Comparison of ENCODE assay signal across 16 cellular contexts in genomic region chr11:122837528-122838346, GRCh38. TPM values are rescaled to one million over a fixed set of nuclear protein-coding genes. Genes with fewer than 3 reads are reported as not detected.
DNase-seq lines count a peak whose midpoint lies in the region; FAIRE-seq lines count a peak whose summit lies in the region.
"Had no signal": no experiment of that assay in that cellular context is flagged by ENCODE, and none has a peak within 500 bp of the region (broad histone marks: within the 10 kb centered on the region; RNA-seq: fewer than 3 reads in every experiment).

No MANE protein-coding gene starts in this region.

- peaks cover 14% of the 10 kb centered on the region for H3K27me3 Mint-ChIP-seq in activated CD4-positive, alpha-beta T cell treated with anti-CD3 and anti-CD28 coated beads, Interleukin-2, amount 10 ng/mL, durations not matched to agents 24 days and 14 days
- H3K27me3 Mint-ChIP-seq in activated naive CD8-positive, alpha-beta T cell = no peaks in the 10 kb centered on the region

- no peak overlapping the region for H3K23ac ChIP-seq in mesendoderm (ENCODE audit: low read length)

- DNase-seq in activated CD4-positive, alpha-beta T cell treated with anti-CD3 and anti-CD28 coated beads, Interleukin-2, amount 10 ng/mL, durations not matched to agents 24 days and 14 days = no peak
- DNase-seq in activated CD4-positive, alpha-beta T cell treated with anti-CD3 and anti-CD28 coated beads for 1 hour = no peak
- DNase-seq in HTR-8/SVneo (ENCODE audit: insufficient read length, low spot score) (no peak), mesendoderm (no peak), DMS79 (lab: John Stamatoyannopoulos, UW) (no peak), iPS-NIHi7 (ENCODE audit: extremely low spot score) (no peak), H7 (no peak)
- DNase-seq: COR-L47, NCI-H1436 treated with DMSO at 0.1 percent for 48 hours, NCI-H2081 treated with DMSO at 0.1 percent for 48 hours, NCI-H524 treated with DMSO at 0.1 percent for 48 hours, OCI-M1, RPMI8226 had no signal

- peak overlapping the region; percentile 83 for H3K4ac ChIP-seq in mesendoderm (ENCODE audit: low read depth, low read length)

- H3K9ac ChIP-seq in mesendoderm (ENCODE audit: low read length) = no peak overlapping the region

- H3K36me3 Mint-ChIP-seq in activated CD4-positive, alpha-beta T cell treated with anti-CD3 and anti-CD28 coated beads, Interleukin-2, amount 10 ng/mL, durations not matched to agents 24 days and 14 days (ENCODE audit: low read depth) = no peaks in the 10 kb centered on the region
- H3K36me3 Mint-ChIP-seq in activated naive CD8-positive, alpha-beta T cell = peaks cover 8% of the 10 kb centered on the region

- peaks cover 10% of the 10 kb centered on the region for H3K4me1 ChIP-seq in mesendoderm (ENCODE audit: control insufficient read depth, low read depth, low read length)

- H2BK15ac ChIP-seq in mesendoderm (replicated peaks; ENCODE audit: low read depth) = no peak overlapping the region

- peak overlapping the region; percentile 33 for H3K18ac ChIP-seq in mesendoderm (ENCODE audit: low read length)

- H2BK5ac ChIP-seq in mesendoderm (ENCODE audit: low read length) = peak overlapping the region; percentile 49

- H3K56ac ChIP-seq in mesendoderm (ENCODE audit: low read length) = peak overlapping the region; percentile 58

- peak overlapping the region; percentile 1 for H2BK120ac ChIP-seq in mesendoderm (ENCODE audit: low read depth, low read length)

- H3K27me3 ChIP-seq in mesendoderm (ENCODE audit: insufficient read depth, low read length, poor library complexity) (no peaks in the 10 kb centered on the region), H7 (ENCODE audit: control insufficient read depth, insufficient read depth, low read length) (no peaks in the 10 kb centered on the region)

- 80% methylated on average over 1 of the region's 4 CpGs for WGBS in mesendoderm (ENCODE audit: extremely low coverage, insufficient coverage, low lambda C conversion rate)

- H3K4me3 Mint-ChIP-seq in activated CD4-positive, alpha-beta T cell treated with anti-CD3 and anti-CD28 coated beads, Interleukin-2, amount 10 ng/mL, durations not matched to agents 24 days and 14 days = no peak overlapping the region
- H3K4me3 Mint-ChIP-seq in activated naive CD8-positive, alpha-beta T cell = peak overlapping the region; percentile 90

- H3K27ac ChIP-seq in mesendoderm (ENCODE audit: low read depth, low read length) = no peak overlapping the region
- H3K27ac ChIP-seq: 22Rv1 had no signal

- H2AK5ac ChIP-seq in mesendoderm (ENCODE audit: low read length) = no peak overlapping the region

- H3K9me3 Mint-ChIP-seq in activated CD4-positive, alpha-beta T cell treated with anti-CD3 and anti-CD28 coated beads, Interleukin-2, amount 10 ng/mL, durations not matched to agents 24 days and 14 days = peaks cover under 1% of the 10 kb centered on the region
- H3K9me3 Mint-ChIP-seq in activated naive CD8-positive, alpha-beta T cell (ENCODE audit: low read depth) = no peaks in the 10 kb centered on the region

- peak overlapping the region; percentile 23 for H3K27ac Mint-ChIP-seq in activated CD4-positive, alpha-beta T cell treated with anti-CD3 and anti-CD28 coated beads, Interleukin-2, amount 10 ng/mL, durations not matched to agents 24 days and 14 days
- H3K27ac Mint-ChIP-seq in activated naive CD8-positive, alpha-beta T cell = peak overlapping the region; percentile 96

- H4K8ac ChIP-seq in mesendoderm (ENCODE audit: low read depth, low read length) = no peak overlapping the region

- no peaks in the 10 kb centered on the region for H3K36me3 ChIP-seq in mesendoderm (ENCODE audit: control insufficient read depth, insufficient read depth, low read length)
- H3K36me3 ChIP-seq in H7 (replicated peaks; ENCODE audit: control insufficient read depth, insufficient read depth, low read length) = no peaks in the 10 kb centered on the region

- H3K4me3 ChIP-seq in mesendoderm (ENCODE audit: low read length) (no peak overlapping the region), H7 (ENCODE audit: insufficient read depth, low read depth, low read length) (no peak overlapping the region)

- H3K4me1 Mint-ChIP-seq in activated CD4-positive, alpha-beta T cell treated with anti-CD3 and anti-CD28 coated beads, Interleukin-2, amount 10 ng/mL, durations not matched to agents 24 days and 14 days = peaks cover 6% of the 10 kb centered on the region
- H3K4me1 Mint-ChIP-seq in activated naive CD8-positive, alpha-beta T cell (ENCODE audit: low read depth) = peaks cover 76% of the 10 kb centered on the region

- H3K79me1 ChIP-seq in mesendoderm (ENCODE audit: low read length) = no peaks in the 10 kb centered on the region

- no peaks in the 10 kb centered on the region for H3K79me2 ChIP-seq in mesendoderm (ENCODE audit: control insufficient read depth, insufficient read depth, low read length)

- intact Hi-C loops in activated CD4-positive, alpha-beta T cell treated with anti-CD3 and anti-CD28 coated beads, Interleukin-2, amount 10 ng/mL, durations not matched to agents 24 days and 14 days (cut with micrococcal nuclease) = no loop called here

- H3K4me2 ChIP-seq in mesendoderm (ENCODE audit: low read length) = no peak overlapping the region

- FAIRE-seq in HTR-8/SVneo (lab: Jason Lieb, UNC) = peak; percentile 44

- no peak overlapping the region for H4K5ac ChIP-seq in mesendoderm (ENCODE audit: low read length)

RNA-seq across cellular contexts. Expression of gene CRTAM, which starts 0.6 kb away (rescaled TPM):
- total RNA-seq in activated CD4-positive, alpha-beta T cell treated with anti-CD3 and anti-CD28 coated beads, Interleukin-2, amount 10 ng/mL, durations not matched to agents 24 days and 14 days = 3.8 and 4.2 TPM in 2 replicates
- polyA plus RNA-seq in mesendoderm (2013, experiment 1 of 2) = 0.31 TPM
- 0.45 TPM for polyA plus RNA-seq in mesendoderm (2013, experiment 2 of 2)
- total RNA-seq in H7 (2014; rRNA removed; shearing (Covaris generic)) = 0.07 and 0.18 TPM in 2 replicates
- polyA plus RNA-seq: BJ had no signal

RNA-seq across cellular contexts. Expression of gene JHY, which starts 44.8 kb away (rescaled TPM):
- 0.95 and 1.1 TPM in 2 replicates for total RNA-seq in activated CD4-positive, alpha-beta T cell treated with anti-CD3 and anti-CD28 coated beads, Interleukin-2, amount 10 ng/mL, durations not matched to agents 24 days and 14 days
- polyA plus RNA-seq in mesendoderm (2013, experiment 1 of 2) = 1.2 TPM
- 1.2 TPM for polyA plus RNA-seq in mesendoderm (2013, experiment 2 of 2)
- 1.4 and 2.4 TPM in 2 replicates for total RNA-seq in H7 (2014; rRNA removed; shearing (Covaris generic))
